8 cellular contexts compared by ENCODE assay signal in the genomic region with DNA sequence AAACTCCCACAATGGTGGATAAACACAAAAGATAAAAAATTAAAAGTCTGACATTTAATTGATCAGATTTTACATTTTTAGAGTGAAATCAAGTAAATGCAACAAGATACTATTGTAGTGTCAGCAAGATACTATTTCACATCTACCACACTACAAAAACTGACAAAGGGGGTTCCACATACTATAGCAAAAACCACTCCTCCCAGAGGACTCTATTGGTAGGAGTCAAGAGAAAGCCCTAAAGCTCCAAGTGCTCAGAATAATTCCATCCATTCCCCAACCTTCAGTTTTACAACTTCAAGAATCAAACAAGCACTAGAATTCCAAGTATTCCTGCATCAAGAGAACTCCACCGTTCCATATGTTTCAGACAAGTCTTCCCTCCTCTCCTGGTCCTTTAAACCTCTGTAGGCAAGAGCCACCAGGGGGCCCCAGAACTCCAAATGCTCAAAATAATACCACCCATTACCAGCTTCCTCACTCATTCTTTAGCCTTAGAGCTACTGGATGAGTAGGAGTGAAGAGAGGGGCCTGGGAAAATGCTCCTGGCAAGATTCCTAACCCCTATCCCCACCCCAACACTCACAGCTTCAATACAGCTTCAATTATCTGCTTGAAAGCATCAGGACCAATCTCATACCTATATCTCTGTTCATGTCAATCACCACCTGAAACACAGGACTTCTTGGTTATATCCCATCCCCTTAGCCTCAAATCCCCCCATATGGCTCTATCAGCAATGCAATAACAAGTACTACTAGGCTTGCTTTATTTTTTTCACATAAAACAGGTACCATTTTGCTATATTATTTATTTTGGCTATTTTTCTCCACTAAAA. TPM values are rescaled to one million over a fixed set of nuclear protein-coding genes. Genes with fewer than 3 reads are reported as not detected.
DNase-seq lines count a peak whose midpoint lies in the region; ATAC-seq and TF ChIP-seq lines count a peak whose summit lies in the region.

No MANE protein-coding gene starts in this region.

- peak; percentile 71 for ATAC-seq in HG02938 (IDR thresholded peaks at IDR 0.05; ENCODE audit: unreplicated experiment)

- H3K27ac ChIP-seq in parathyroid adenoma, result no peak overlapping the region

- H3K4me1 ChIP-seq in parathyroid adenoma, result no peaks in the 10 kb centered on the region

- no peak overlapping the region for H3K4me2 ChIP-seq in parathyroid adenoma (ENCODE audit: low read length)

- no peaks in the 10 kb centered on the region for H3K27me3 ChIP-seq in parathyroid adenoma (ENCODE audit: control insufficient read depth, insufficient read depth, low read length)

- no peak overlapping the region for H3K4me3 ChIP-seq in parathyroid adenoma (ENCODE audit: low read depth, low read length)

- no peak overlapping the region for H2AFZ ChIP-seq in parathyroid adenoma

- peak; percentile 25 to 56 for DNase-seq in SHP77 (lab: John Stamatoyannopoulos, UW)
- no peak for DNase-seq in SHP77 treated with DMSO at 0.1 percent for 48 hours (lab: John Stamatoyannopoulos, UW)
- DNase-seq in NCI-H526 treated with DMSO at 0.1 percent for 48 hours (lab: John Stamatoyannopoulos, UW), result peak; percentile 70
- peak; percentile 56 for DNase-seq in activated CD8-positive, alpha-beta memory T cell treated with anti-CD3 and anti-CD28 coated beads, Interleukin-2, amount 50 U/mL, for 4 hours
- peak; percentile 57 for DNase-seq in fibroblast of peridontal ligament (ENCODE audit: extremely low read depth)
- no peak for DNase-seq in cerebellum (ENCODE audit: low spot score)

- H3K36me3 ChIP-seq in parathyroid adenoma (ENCODE audit: control insufficient read depth, insufficient read depth, low read length), result no peaks in the 10 kb centered on the region

- peak; percentile 62 for TF ChIP-seq CTCF in parathyroid adenoma (IDR thresholded peaks at IDR 0.05)

- H3K79me2 ChIP-seq in parathyroid adenoma, result no peaks in the 10 kb centered on the region

- H3K9ac ChIP-seq in parathyroid adenoma, result no peak overlapping the region

- no peaks in the 10 kb centered on the region for H3K9me3 ChIP-seq in parathyroid adenoma (ENCODE audit: control insufficient read depth, low read length)

RNA-seq across cellular contexts. Expression of a gene that starts 9.9 kb away (rescaled TPM):
- 58.3 TPM for total RNA-seq in cerebellum

RNA-seq across cellular contexts. Expression of a gene that starts 14.4 kb away (rescaled TPM):
- 19.1 TPM for total RNA-seq in cerebellum

Comparison
In these comparisons a context has a peak if more than half of its experiments do, and no peak if none do; other contexts are left out.
1. DNase-seq: peak in SHP77 (2 of 2), NCI-H526 treated with DMSO at 0.1 percent for 48 hours (single experiment), activated CD8-positive, alpha-beta memory T cell treated with anti-CD3 and anti-CD28 coated beads, Interleukin-2, amount 50 U/mL, for 4 hours (single experiment) and fibroblast of peridontal ligament (single experiment); none in SHP77 treated with DMSO at 0.1 percent for 48 hours (single experiment) and cerebellum (single experiment).